28 cellular contexts compared by ENCODE assay signal in the genomic region with DNA sequence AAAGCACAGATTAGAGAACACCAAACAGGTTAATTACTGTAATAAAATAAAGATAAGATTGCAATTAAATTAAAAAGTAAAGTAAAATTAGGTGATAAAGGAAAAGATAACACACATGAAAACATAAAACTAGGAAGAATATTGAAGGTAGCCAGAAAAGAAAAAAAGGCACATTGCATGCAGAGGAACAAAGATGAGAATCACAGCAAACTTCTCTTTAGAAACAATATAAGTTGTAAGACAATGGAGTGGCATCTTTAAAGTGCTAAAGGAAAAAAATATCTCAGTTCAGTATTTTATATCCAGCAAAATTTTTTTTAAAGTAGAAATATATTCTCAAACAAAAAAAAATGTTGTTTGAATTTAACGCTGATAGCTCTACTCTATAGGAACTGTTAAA.
"Had no signal": no experiment of that assay in that cellular context is flagged by ENCODE, and none has a peak within 500 bp of the region (broad histone marks: within the 10 kb centered on the region; RNA-seq: fewer than 3 reads in every experiment).

No MANE protein-coding gene starts in this region.

- ATAC-seq: effector memory CD8-positive, alpha-beta T cell; esophagus mucosa; gastrocnemius medialis; heart right ventricle; left cardiac atrium; left lung; left ventricle myocardium superior; lower lobe of right lung; mucosa of descending colon had no signal

- H3K4me3 Mint-ChIP-seq: dendritic cell treated with granulocyte-macrophage colony-stimulating factor and Interleukin-4, amounts not matched to agents 40 ng/mL and 50 ng/mL, for 4 days; effector memory CD8-positive, alpha-beta T cell; endodermal cell; mesothelial cell of epicardium had no signal

- H3K4me1 Mint-ChIP-seq: mesothelial cell of epicardium, naive B cell had no signal

- H3K9me3 Mint-ChIP-seq: dendritic cell treated with granulocyte-macrophage colony-stimulating factor and Interleukin-4, amounts not matched to agents 40 ng/mL and 50 ng/mL, for 4 days had no signal

- H3K27ac ChIP-seq: colonic mucosa, epithelial cell of prostate, esophagus squamous epithelium, gastrocnemius medialis, heart right ventricle, left lung, lower lobe of right lung had no signal

- H3K4me1 ChIP-seq: colonic mucosa, esophagus squamous epithelium, gastrocnemius medialis, heart right ventricle, left lung, lower lobe of right lung had no signal

- H3K27me3 Mint-ChIP-seq: dendritic cell treated with granulocyte-macrophage colony-stimulating factor and Interleukin-4, amounts not matched to agents 40 ng/mL and 50 ng/mL, for 4 days; effector memory CD8-positive, alpha-beta T cell; naive B cell had no signal

- DNase-seq: colonic mucosa; cortex of kidney; effector CD8-positive, alpha-beta T cell; effector memory CD8-positive, alpha-beta T cell; endodermal cell; erythroblast; esophagus squamous epithelium; foreskin fibroblast; foreskin melanocyte; gastrocnemius medialis; glutamatergic neuron; head of caudate nucleus; heart right ventricle; hippocampal formation; left cardiac atrium; left lung; left ventricle myocardium superior; lower lobe of right lung; mesenchymal stem cell; mucosa of descending colon; naive B cell had no signal

- H3K36me3 Mint-ChIP-seq: mesothelial cell of epicardium, naive B cell had no signal

- H3K27ac Mint-ChIP-seq: dendritic cell treated with granulocyte-macrophage colony-stimulating factor and Interleukin-4, amounts not matched to agents 40 ng/mL and 50 ng/mL, for 4 days; effector memory CD8-positive, alpha-beta T cell; endodermal cell; mesothelial cell of epicardium; naive B cell had no signal

- FAIRE-seq: endometrium, islet of Langerhans, keratinocyte had no signal

- H3K4me3 ChIP-seq: colonic mucosa, esophagus squamous epithelium, gastrocnemius medialis, heart right ventricle, left lung, lower lobe of right lung, mucosa of descending colon had no signal

- H3K27me3 ChIP-seq: colonic mucosa, esophagus squamous epithelium, gastrocnemius medialis, heart right ventricle, left lung had no signal

- H3K36me3 ChIP-seq: colonic mucosa, esophagus squamous epithelium, gastrocnemius medialis, heart right ventricle, left lung, lower lobe of right lung had no signal

- H3K9me3 ChIP-seq: colonic mucosa, esophagus squamous epithelium, gastrocnemius medialis, lower lobe of right lung, mucosa of descending colon had no signal
